22 cellular contexts compared by ENCODE assay signal in the genomic region with DNA sequence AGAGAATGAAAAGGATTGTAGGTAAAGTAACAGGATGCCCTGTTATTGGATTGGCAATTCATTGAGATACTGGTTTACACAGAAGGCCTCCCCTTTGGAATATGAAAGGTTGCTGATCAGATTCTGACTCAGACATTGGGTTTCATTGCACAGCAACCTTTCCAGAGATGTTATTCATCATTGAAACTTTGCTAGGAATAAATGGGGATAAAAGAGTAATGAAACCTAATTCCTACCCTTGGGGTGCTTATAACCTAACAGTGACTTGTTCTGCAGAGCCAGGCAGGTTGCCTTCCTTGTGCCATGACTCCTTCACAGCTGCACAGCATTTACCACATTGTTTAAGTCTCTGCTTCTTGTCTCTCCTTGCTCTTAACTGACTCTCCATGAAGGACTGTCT. TPM values are rescaled to one million over a fixed set of nuclear protein-coding genes. Genes with fewer than 3 reads are reported as not detected.
A peak's percentile ranks its signal among the peaks of the same experiment; 100 is the strongest.
DNase-seq lines count a peak whose midpoint lies in the region; ATAC-seq, FAIRE-seq and TF ChIP-seq lines count a peak whose summit lies in the region.
"Had no signal": no experiment of that assay in that cellular context is flagged by ENCODE, and none has a peak within 500 bp of the region (broad histone marks: within the 10 kb centered on the region; RNA-seq: fewer than 3 reads in every experiment).

No MANE protein-coding gene starts in this region.

- peak; percentile 71 for FAIRE-seq in GM19239 (lab: Jason Lieb, UNC)

- H3K36me3 Mint-ChIP-seq in activated T-helper 17 cell treated with anti-CD3 and anti-CD28 coated beads, Interleukin-2, amount 50 U/mL, for 72 hours (ENCODE audit: low read depth) = peaks cover 12% of the 10 kb centered on the region

- no peak overlapping the region for H3K4me3 ChIP-seq in fibroblast of mammary gland (ENCODE audit: control insufficient read depth, low read depth, low read length)
- H3K4me3 ChIP-seq: MG63 had no signal

- no peak for TF ChIP-seq CTCF in fibroblast of mammary gland (conservative IDR thresholded peaks at IDR 0.05; ENCODE audit: control insufficient read depth, insufficient read depth, low read depth, low read length)
- no peak for TF ChIP-seq CTCF in GM10266 (IDR thresholded peaks at IDR 0.05; ENCODE audit: control insufficient read depth, insufficient read depth, low read depth, missing control alignments)

- ATAC-seq in activated T-helper 17 cell treated with anti-CD3 and anti-CD28 coated beads, Interleukin-2, amount 50 U/mL, for 72 hours (replicated peaks) = peak; percentile 31
- ATAC-seq in stimulated activated naive CD8-positive, alpha-beta T cell treated with anti-CD3 and anti-CD28 coated beads, Interleukin-15, Interleukin-2, amounts not matched to agents 100 U/mL and 50 U/mL, for 24 hours = no peak
- ATAC-seq: Panc1, SK-N-SH treated with all-trans-retinoic acid at 6 μM for 48 hours had no signal

- H3K4me1 Mint-ChIP-seq in activated T-helper 17 cell treated with anti-CD3 and anti-CD28 coated beads, Interleukin-2, amount 50 U/mL, for 72 hours = peaks cover 18% of the 10 kb centered on the region

- H3K9me3 Mint-ChIP-seq in activated T-helper 17 cell treated with anti-CD3 and anti-CD28 coated beads, Interleukin-2, amount 50 U/mL, for 72 hours = no peaks in the 10 kb centered on the region
- H3K9me3 Mint-ChIP-seq: CD8-positive, alpha-beta memory T cell had no signal

- no peak overlapping the region for H3K4me3 Mint-ChIP-seq in activated T-helper 17 cell treated with anti-CD3 and anti-CD28 coated beads, Interleukin-2, amount 50 U/mL, for 72 hours
- H3K4me3 Mint-ChIP-seq: CD8-positive, alpha-beta memory T cell had no signal

- H3K27me3 Mint-ChIP-seq in activated T-helper 17 cell treated with anti-CD3 and anti-CD28 coated beads, Interleukin-2, amount 50 U/mL, for 72 hours = no peaks in the 10 kb centered on the region
- H3K27me3 Mint-ChIP-seq: CD8-positive, alpha-beta memory T cell had no signal

- H3K27ac Mint-ChIP-seq in activated T-helper 17 cell treated with anti-CD3 and anti-CD28 coated beads, Interleukin-2, amount 50 U/mL, for 72 hours = no peak overlapping the region
- H3K27ac Mint-ChIP-seq: CD8-positive, alpha-beta memory T cell had no signal

- DNase-seq in DMS 273 (lab: John Stamatoyannopoulos, UW; ENCODE audit: unreplicated experiment) (peak; percentile 25), DMS 273 treated with DMSO at 0.1 percent for 48 hours (lab: John Stamatoyannopoulos, UW) (no peak), GM19239 (ENCODE audit: insufficient read length, low spot score) (no peak), fibroblast of mammary gland (ENCODE audit: low read depth) (peak; percentile 19), putamen (ENCODE audit: low spot score) (no peak), GM10266 (ENCODE audit: extremely low spot score) (no peak)
- DNase-seq in stimulated activated naive CD8-positive, alpha-beta T cell treated with anti-CD3 and anti-CD28 coated beads, Interleukin-15, Interleukin-2, amounts not matched to agents 100 U/mL and 50 U/mL, for 24 hours = no peak
- DNase-seq: AML-193; C1 segment of cervical spinal cord; Calu3; CD8-positive, alpha-beta memory T cell; EL; Kasumi-1; MG63; NCI-H1417; NCI-H1694 treated with DMSO at 0.1 percent for 48 hours; NCI-H2081 treated with DMSO at 0.1 percent for 48 hours; NCI-H2171 treated with DMSO at 0.1 percent for 48 hours; NCI-H526 treated with DMSO at 0.1 percent for 48 hours had no signal

RNA-seq across cellular contexts. Expression of gene NAB1, which starts 5.0 kb away (rescaled TPM):
- 10 to 100 TPM; 35.6 to 44.7 TPM for total RNA-seq in activated T-helper 17 cell treated with anti-CD3 and anti-CD28 coated beads, Interleukin-2, amount 50 U/mL, for 72 hours

Comparison
In these comparisons a context has a peak if more than half of its experiments do, and no peak if none do; other contexts are left out.
1. DNase-seq: peak in DMS 273 (single experiment) and fibroblast of mammary gland (single experiment); none in DMS 273 treated with DMSO at 0.1 percent for 48 hours (single experiment), GM19239 (single experiment), putamen (single experiment), GM10266 (single experiment) and stimulated activated naive CD8-positive, alpha-beta T cell treated with anti-CD3 and anti-CD28 coated beads, Interleukin-15, Interleukin-2, amounts not matched to agents 100 U/mL and 50 U/mL, for 24 hours (single experiment).